In genomic region chr14:55556929-55557623, GRCh38 we compare ENCODE assay signal across 8 cellular contexts. TPM values are rescaled to one million over a fixed set of nuclear protein-coding genes. Genes with fewer than 3 reads are reported as not detected.
A peak's percentile ranks its signal among the peaks of the same experiment; 100 is the strongest.
DNase-seq lines count a peak whose midpoint lies in the region; ATAC-seq and TF ChIP-seq lines count a peak whose summit lies in the region.

No MANE protein-coding gene starts in this region.

- POLR2A ChIA-PET in A673 (lab: Charles Lee; ENCODE audit: low non-redundant PET), result no interaction called here

- peaks cover 8% of the 10 kb centered on the region for H3K4me1 ChIP-seq in A673 (ENCODE audit: insufficient read depth, low read length, poor library complexity, severe bottlenecking)

- no peak for TF ChIP-seq CTCF in A673 (conservative IDR thresholded peaks at IDR 0.05; ENCODE audit: low read depth, low read length)
- TF ChIP-seq CTCF in astrocyte of the cerebellum (IDR thresholded peaks at IDR 0.05; ENCODE audit: low read depth, low read length, missing control alignments), result no peak
- no peak for TF ChIP-seq CTCF in kidney epithelial cell (IDR thresholded peaks at IDR 0.05; ENCODE audit: insufficient read depth, low read length, poor library complexity, severe bottlenecking)

- H3K4me3 ChIP-seq in A673 (ENCODE audit: low read depth, low read length, poor library complexity, severe bottlenecking), result no peak overlapping the region
- H3K4me3 ChIP-seq in MG63, result no peak overlapping the region
- no peak overlapping the region for H3K4me3 ChIP-seq in astrocyte of the cerebellum (ENCODE audit: low read depth, low read length)
- H3K4me3 ChIP-seq in kidney epithelial cell (ENCODE audit: low read depth, low read length), result no peak overlapping the region

- in situ Hi-C loops in astrocyte of the cerebellum (cut with HindIII; ENCODE audit: low sequenced_read_pairs), result no loop called here

- BruUV-seq in A673 (replicated peaks; lab: Mats Ljungman, UMichigan), result no TSS peak

- no peaks in the 10 kb centered on the region for H3K9me3 ChIP-seq in A673 (ENCODE audit: low read depth, low read length, poor library complexity, severe bottlenecking)
- no peaks in the 10 kb centered on the region for H3K9me3 ChIP-seq in MG63

- DNase-seq in A673 (ENCODE audit: low spot score), result peak; percentile 80
- DNase-seq in MG63, result peak; percentile 82
- peak; percentile 95 for DNase-seq in astrocyte of the cerebellum (ENCODE audit: low read depth)
- peak; percentile 99 for DNase-seq in kidney epithelial cell (ENCODE audit: low read depth)
- no peak for DNase-seq in NK-92 (lab: John Stamatoyannopoulos, UW; ENCODE audit: unreplicated experiment)
- DNase-seq in AML-193 (lab: John Stamatoyannopoulos, UW), result no peak

- ATAC-seq in GM19328 (IDR thresholded peaks at IDR 0.05; ENCODE audit: unreplicated experiment) (no peak), GM18502 (IDR thresholded peaks at IDR 0.05; ENCODE audit: poor library complexity, unreplicated experiment) (no peak)

- H3K27ac ChIP-seq in A673 (ENCODE audit: low read depth, low read length, poor library complexity, severe bottlenecking), result no peak overlapping the region

- CTCF ChIA-PET in A673 (lab: Charles Lee), result no interaction called here

- intact Hi-C loops in A673 (cut with micrococcal nuclease; ENCODE audit: unreplicated experiment), result no loop called here

- H3K36me3 ChIP-seq in A673 (ENCODE audit: insufficient read depth, low read length, poor library complexity, severe bottlenecking) (no peaks in the 10 kb centered on the region), MG63 (no peaks in the 10 kb centered on the region), kidney epithelial cell (ENCODE audit: control insufficient read depth, insufficient read depth, low read length) (no peaks in the 10 kb centered on the region)

- no peaks in the 10 kb centered on the region for H3K27me3 ChIP-seq in A673 (replicated peaks; ENCODE audit: insufficient read depth, low read depth, low read length, poor library complexity)
- no peaks in the 10 kb centered on the region for H3K27me3 ChIP-seq in MG63
- H3K27me3 ChIP-seq in kidney epithelial cell (ENCODE audit: control insufficient read depth, insufficient read depth, low read length), result no peaks in the 10 kb centered on the region

RNA-seq across cellular contexts. Expression of gene KTN1, which starts 22.9 kb away (rescaled TPM):
- total RNA-seq in A673 (2021), result 170 and 199 TPM in 2 replicates
- total RNA-seq in MG63 (2014; rRNA removed; shearing (Covaris generic); ENCODE audit: low replicate concordance), result 56.9 and 153 TPM in 2 replicates
- total RNA-seq in kidney epithelial cell, result 119 and 150 TPM in 2 replicates

Comparison
In these comparisons a context has a peak if more than half of its experiments do, and no peak if none do; other contexts are left out.
1. DNase-seq: peak in A673 (single experiment), MG63 (single experiment), astrocyte of the cerebellum (single experiment) and kidney epithelial cell (single experiment); none in NK-92 (single experiment) and AML-193 (0 of 2).